ENCODE assay signal across 1 cellular context in the genomic region with DNA sequence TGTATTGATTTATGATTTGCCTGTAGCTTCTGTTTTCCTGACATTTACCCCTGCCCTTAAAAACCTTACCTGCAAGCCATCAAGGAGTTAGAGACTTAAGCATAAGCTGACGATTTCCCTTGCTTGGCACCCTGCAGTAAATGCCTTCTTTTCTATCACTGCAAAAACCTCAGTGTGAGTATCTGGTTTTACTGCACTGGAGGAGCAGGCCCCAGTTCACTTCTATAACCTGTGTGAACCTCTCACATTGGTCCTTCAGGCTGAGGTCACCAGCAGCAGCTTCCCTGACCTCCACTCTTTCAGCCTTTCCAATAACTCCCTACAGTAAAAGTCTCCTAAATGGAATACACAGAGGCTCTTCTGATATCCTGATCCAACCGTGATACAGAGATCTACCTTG.
TF ChIP-seq lines count a peak whose summit lies in the region.

No MANE protein-coding gene starts in this region.

TF ChIP-seq in K562, 482 proteins besides CTCF, POLR2A, EP300 and RAD21:
- TF ChIP-seq ZNF408 (CRISPR knock-in tag; IDR thresholded peaks at IDR 0.05; ENCODE audit: low read depth) (no peak), ARNT (IDR thresholded peaks at IDR 0.05) (no peak), MEF2A (IDR thresholded peaks at IDR 0.05; ENCODE audit: control insufficient read depth, low read depth, low read length) (no peak), SIRT6 (IDR thresholded peaks at IDR 0.05; ENCODE audit: low read depth, low read length) (no peak), TAF7 (tag; IDR thresholded peaks at IDR 0.05) (no peak), SAFB (IDR thresholded peaks at IDR 0.05; ENCODE audit: borderline replicate concordance, low read depth, low read length) (no peak), HSF4 (CRISPR knock-in tag; IDR thresholded peaks at IDR 0.05; ENCODE audit: borderline replicate concordance) (no peak), FOXA1 (IDR thresholded peaks at IDR 0.05; ENCODE audit: borderline replicate concordance) (no peak), LARP7 (IDR thresholded peaks at IDR 0.05) (no peak), ASH1L (IDR thresholded peaks at IDR 0.05; ENCODE audit: borderline replicate concordance, low read depth, partially characterized antibody) (no peak), RBM15 (IDR thresholded peaks at IDR 0.05; ENCODE audit: insufficient read depth, low read length) (no peak), ZKSCAN8 (CRISPR knock-in tag; IDR thresholded peaks at IDR 0.05) (no peak), ZFP36 (IDR thresholded peaks at IDR 0.05; ENCODE audit: low read depth, low read length, partially characterized antibody) (no peak), MYBL2 (IDR thresholded peaks at IDR 0.05; ENCODE audit: low read depth) (no peak), MYBL2 (CRISPR knock-in tag; IDR thresholded peaks at IDR 0.05; ENCODE audit: borderline replicate concordance) (no peak), ZNF280A (IDR thresholded peaks at IDR 0.05; ENCODE audit: low read depth, partially characterized antibody) (no peak)
TF ChIP-seq in K562: peak in this region for 0.
